In genomic region chr17:13590441-13590840, GRCh38 we compare ENCODE assay signal across 1 cellular context.
TF ChIP-seq lines count a peak whose summit lies in the region.

No MANE protein-coding gene starts in this region.

TF ChIP-seq in WTC11, 78 proteins besides CTCF, POLR2A, EP300 and RAD21 (continued from another document):
- TF ChIP-seq ERG (CRISPR knock-in tag; IDR thresholded peaks at IDR 0.05): no peak
- no peak for TF ChIP-seq NR1H2 (CRISPR knock-in tag; IDR thresholded peaks at IDR 0.05)
- TF ChIP-seq ZNF396 (CRISPR knock-in tag; IDR thresholded peaks at IDR 0.05; ENCODE audit: borderline replicate concordance): no peak
- no peak for TF ChIP-seq CREM (CRISPR knock-in tag; IDR thresholded peaks at IDR 0.05)
- no peak for TF ChIP-seq ATF1 (CRISPR knock-in tag; IDR thresholded peaks at IDR 0.05)
- TF ChIP-seq E2F1 (CRISPR knock-in tag; IDR thresholded peaks at IDR 0.05): no peak
- TF ChIP-seq TCF7 (CRISPR knock-in tag; IDR thresholded peaks at IDR 0.05; ENCODE audit: low read depth): no peak
- TF ChIP-seq NFATC4 (CRISPR knock-in tag; IDR thresholded peaks at IDR 0.05): no peak
- no peak for TF ChIP-seq HMGXB4 (CRISPR knock-in tag; IDR thresholded peaks at IDR 0.05)
TF ChIP-seq in WTC11: peak in this region for 0.
